Comparison of ENCODE assay signal across 8 cellular contexts in genomic region chr18:9707381-9708056, GRCh38. TPM values are rescaled to one million over a fixed set of nuclear protein-coding genes. Genes with fewer than 3 reads are reported as not detected.
DNase-seq lines count a peak whose midpoint lies in the region; ATAC-seq, FAIRE-seq and TF ChIP-seq lines count a peak whose summit lies in the region.

No MANE protein-coding gene starts in this region.

- no peak for DNase-seq in CD4-positive, CD25-positive, alpha-beta regulatory T cell
- DNase-seq in HL-60 (ENCODE audit: low read depth in 1 of 2, low spot score in 1 of 2) (no peak), choroid plexus epithelial cell (ENCODE audit: low read depth) (peak; percentile 69), mesendoderm (peak; percentile 54), vagina (ENCODE audit: extremely low spot score in 2 of 2) (no peak), H54 (ENCODE audit: insufficient read length, low spot score) (no peak), NCI-H146 treated with DMSO at 0.1 percent for 48 hours (lab: John Stamatoyannopoulos, UW; ENCODE audit: unreplicated experiment) (no peak)

- WGBS in mesendoderm (ENCODE audit: extremely low coverage, insufficient coverage, low lambda C conversion rate), result no CpG with 5 or more reads among the region's 31 CpGs

- H3K23ac ChIP-seq in mesendoderm (ENCODE audit: low read length), result peak overlapping the region; percentile 74

- H2BK120ac ChIP-seq in mesendoderm (ENCODE audit: low read depth, low read length), result no peak overlapping the region

- peaks cover 22% of the 10 kb centered on the region for H3K4me1 ChIP-seq in CD4-positive, CD25-positive, alpha-beta regulatory T cell (ENCODE audit: control insufficient read depth, insufficient read depth, low read length, poor library complexity, severe bottlenecking)
- H3K4me1 ChIP-seq in mesendoderm (ENCODE audit: control insufficient read depth, low read depth, low read length) (peaks cover 14% of the 10 kb centered on the region), vagina (peaks cover 55% of the 10 kb centered on the region)

- H3K4ac ChIP-seq in mesendoderm (ENCODE audit: low read depth, low read length), result peak overlapping the region; percentile 57

- peaks cover 73% of the 10 kb centered on the region for H3K27me3 Mint-ChIP-seq in CD4-positive, CD25-positive, alpha-beta regulatory T cell

- H4K8ac ChIP-seq in mesendoderm (ENCODE audit: low read depth, low read length), result no peak overlapping the region

- H3K9me3 Mint-ChIP-seq in CD4-positive, CD25-positive, alpha-beta regulatory T cell, result peaks cover 0 to 9% (median 0%) of the 10 kb centered on the region in 7 donors

- H4K5ac ChIP-seq in mesendoderm (ENCODE audit: low read length), result no peak overlapping the region

- peak overlapping the region; percentile 53 for H3K4me2 ChIP-seq in mesendoderm (ENCODE audit: low read length)

- ATAC-seq in CD4-positive, CD25-positive, alpha-beta regulatory T cell (ENCODE audit: low read depth in 2 of 2), result peak in 1 of 2 donors; percentile 23
- no peak for ATAC-seq in HG03139 (IDR thresholded peaks at IDR 0.05; ENCODE audit: unreplicated experiment)

- no peaks in the 10 kb centered on the region for H3K9me3 ChIP-seq in CD4-positive, CD25-positive, alpha-beta regulatory T cell (ENCODE audit: control insufficient read depth in 2 of 2, low read length in 2 of 2)
- H3K9me3 ChIP-seq in vagina, result no peaks in the 10 kb centered on the region

- H3K4me1 Mint-ChIP-seq in CD4-positive, CD25-positive, alpha-beta regulatory T cell, result peaks cover 0 to 36% (median 22%) of the 10 kb centered on the region in 4 donors

- H3K9ac ChIP-seq in mesendoderm (ENCODE audit: low read length), result peak overlapping the region; percentile 87

- intact Hi-C loops in vagina (cut with DNase I), result no loop called here

- H3K79me2 ChIP-seq in mesendoderm (ENCODE audit: control insufficient read depth, insufficient read depth, low read length), result peaks cover 12% of the 10 kb centered on the region

- H3K36me3 Mint-ChIP-seq in CD4-positive, CD25-positive, alpha-beta regulatory T cell, result no peaks in the 10 kb centered on the region

- TF ChIP-seq POLR2A in vagina (IDR thresholded peaks at IDR 0.05) (peak in 1 of 2 donors; percentile 12), H54 (IDR thresholded peaks at IDR 0.05; ENCODE audit: low read depth, low read length) (no peak)

- H2AK5ac ChIP-seq in mesendoderm (ENCODE audit: low read length), result no peak overlapping the region

- H3K36me3 ChIP-seq in CD4-positive, CD25-positive, alpha-beta regulatory T cell (ENCODE audit: control insufficient read depth, insufficient read depth, low read length), result no peaks in the 10 kb centered on the region
- no peaks in the 10 kb centered on the region for H3K36me3 ChIP-seq in mesendoderm (ENCODE audit: control insufficient read depth, insufficient read depth, low read length)
- no peaks in the 10 kb centered on the region for H3K36me3 ChIP-seq in vagina

- H3K79me1 ChIP-seq in mesendoderm (ENCODE audit: low read length), result peaks cover 7% of the 10 kb centered on the region

- H2BK5ac ChIP-seq in mesendoderm (ENCODE audit: low read length), result no peak overlapping the region

- H3K18ac ChIP-seq in mesendoderm (ENCODE audit: low read length), result peak overlapping the region; percentile 82

- H2BK15ac ChIP-seq in mesendoderm (replicated peaks; ENCODE audit: low read depth), result no peak overlapping the region

- H3K27ac ChIP-seq in CD4-positive, CD25-positive, alpha-beta regulatory T cell (ENCODE audit: insufficient read depth, low read length, poor library complexity, severe bottlenecking), result no peak overlapping the region
- H3K27ac ChIP-seq in HL-60 (replicated peaks) (peak overlapping the region; percentile 67), mesendoderm (ENCODE audit: low read depth, low read length) (peak overlapping the region; percentile 68), vagina (peak overlapping the region; percentile 96)

- H3K27ac Mint-ChIP-seq in CD4-positive, CD25-positive, alpha-beta regulatory T cell, result no peak overlapping the region

- peaks cover 27% of the 10 kb centered on the region for H3K27me3 ChIP-seq in CD4-positive, CD25-positive, alpha-beta regulatory T cell (ENCODE audit: control insufficient read depth, insufficient read depth, low read length)
- no peaks in the 10 kb centered on the region for H3K27me3 ChIP-seq in HL-60 (ENCODE audit: insufficient read depth, poor library complexity, severe bottlenecking)
- H3K27me3 ChIP-seq in mesendoderm (ENCODE audit: insufficient read depth, low read length, poor library complexity), result no peaks in the 10 kb centered on the region
- no peaks in the 10 kb centered on the region for H3K27me3 ChIP-seq in vagina

- FAIRE-seq in H54 (lab: Jason Lieb, UNC), result no peak

- H3K56ac ChIP-seq in mesendoderm (ENCODE audit: low read length), result peak overlapping the region; percentile 86

- H3K4me3 ChIP-seq in CD4-positive, CD25-positive, alpha-beta regulatory T cell (ENCODE audit: low read depth, low read length), result no peak overlapping the region
- peak overlapping the region; percentile 87 for H3K4me3 ChIP-seq in HL-60 (replicated peaks; ENCODE audit: insufficient read depth, low read length)
- peak overlapping the region; percentile 82 for H3K4me3 ChIP-seq in choroid plexus epithelial cell (ENCODE audit: low read depth, low read length)
- H3K4me3 ChIP-seq in mesendoderm (ENCODE audit: low read length), result peak overlapping the region; percentile 14
- peak overlapping the region; percentile 89 to 95 for H3K4me3 ChIP-seq in vagina

- peak overlapping the region; percentile 34 to 77 (median 60) for H3K4me3 Mint-ChIP-seq in CD4-positive, CD25-positive, alpha-beta regulatory T cell

- no peak for TF ChIP-seq CTCF in HL-60 (IDR thresholded peaks at IDR 0.05; ENCODE audit: insufficient read depth, low read length)
- no peak for TF ChIP-seq CTCF in choroid plexus epithelial cell (conservative IDR thresholded peaks at IDR 0.05; ENCODE audit: low read depth, low read length)
- TF ChIP-seq CTCF in vagina (IDR thresholded peaks at IDR 0.05), result no peak

RNA-seq across cellular contexts. Expression of gene RAB31, which starts 0.6 kb away (rescaled TPM):
- 5.8 TPM for total RNA-seq in CD4-positive, CD25-positive, alpha-beta regulatory T cell
- 1 to 10 TPM in 2 of 4 donors, under 1 TPM in 2; 0.78 to 2.4 (median 1.1) TPM for polyA plus RNA-seq in CD4-positive, CD25-positive, alpha-beta regulatory T cell
- 61.9 TPM for polyA plus RNA-seq in mesendoderm (2013, experiment 1 of 2)
- 62.7 TPM for polyA plus RNA-seq in mesendoderm (2013, experiment 2 of 2)
- total RNA-seq in vagina, result 26.0 TPM

Comparison
In these comparisons a context has a peak if more than half of its experiments do, and no peak if none do; other contexts are left out.
1. DNase-seq: peak in choroid plexus epithelial cell (single experiment) and mesendoderm (single experiment); none in CD4-positive, CD25-positive, alpha-beta regulatory T cell (0 of 3), HL-60 (0 of 2), vagina (0 of 2), H54 (single experiment) and NCI-H146 treated with DMSO at 0.1 percent for 48 hours (single experiment).